9 cellular contexts compared by ENCODE assay signal in the genomic region with DNA sequence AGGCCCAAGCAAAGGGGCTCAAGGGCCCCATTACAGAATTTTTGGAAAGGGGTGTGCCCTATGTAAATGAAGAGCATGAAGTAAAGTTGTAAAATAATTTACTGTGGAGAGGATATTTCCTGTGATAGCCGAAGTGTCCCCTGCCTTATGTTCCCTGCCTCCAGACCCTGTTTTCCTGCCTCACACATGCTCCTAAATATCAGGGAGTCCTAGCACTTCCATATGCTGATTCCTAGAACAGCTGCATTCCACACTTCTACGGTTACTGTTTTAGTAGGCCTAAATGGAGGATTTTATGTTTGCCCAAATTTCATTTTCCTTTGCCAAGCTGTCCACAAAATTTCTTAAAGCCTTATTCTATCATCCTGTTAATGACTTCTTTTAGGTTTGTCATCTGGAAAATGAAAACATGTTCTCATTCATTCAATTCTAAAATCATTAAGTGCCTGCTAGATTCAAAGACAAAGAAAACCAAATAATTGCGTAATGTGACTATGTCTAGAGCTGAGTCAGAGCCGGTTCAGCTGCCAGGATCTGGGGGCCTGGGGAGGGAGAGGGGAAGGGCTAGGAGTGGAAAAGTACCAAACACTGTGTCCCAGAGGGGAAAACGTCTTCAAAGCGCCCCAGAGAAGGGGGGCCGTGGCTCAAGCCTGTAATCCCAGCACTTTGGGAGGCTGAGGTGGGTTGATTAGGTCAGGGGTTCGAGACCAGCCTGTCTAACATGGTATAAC. TPM values are rescaled to one million over a fixed set of nuclear protein-coding genes. Genes with fewer than 3 reads are reported as not detected.
DNase-seq lines count a peak whose midpoint lies in the region; ATAC-seq and TF ChIP-seq lines count a peak whose summit lies in the region.
"Had no signal": no experiment of that assay in that cellular context is flagged by ENCODE, and none has a peak within 500 bp of the region (broad histone marks: within the 10 kb centered on the region; RNA-seq: fewer than 3 reads in every experiment).

No MANE protein-coding gene starts in this region.

- H3K9me3 Mint-ChIP-seq in activated naive CD8-positive, alpha-beta T cell treated with anti-CD3 and anti-CD28 coated beads, Interleukin-2, amount 50 U/mL, for 24 hours: peaks cover 13% of the 10 kb centered on the region

- H3K4me1 Mint-ChIP-seq in activated naive CD8-positive, alpha-beta T cell treated with anti-CD3 and anti-CD28 coated beads, Interleukin-2, amount 50 U/mL, for 24 hours: no peaks in the 10 kb centered on the region

- peak overlapping the region; percentile 30 for H3K27ac ChIP-seq in HL-60 (replicated peaks)

- no peak for ATAC-seq in HG02588 (IDR thresholded peaks at IDR 0.05; ENCODE audit: unreplicated experiment)
- ATAC-seq in activated naive CD8-positive, alpha-beta T cell treated with anti-CD3 and anti-CD28 coated beads, Interleukin-2, amount 50 U/mL, for 24 hours: no peak
- ATAC-seq in GM21423 (IDR thresholded peaks at IDR 0.05; ENCODE audit: unreplicated experiment): no peak

- H3K4me3 ChIP-seq in HL-60 (replicated peaks; ENCODE audit: insufficient read depth, low read length): no peak overlapping the region

- no peaks in the 10 kb centered on the region for H3K27me3 ChIP-seq in HL-60 (ENCODE audit: insufficient read depth, poor library complexity, severe bottlenecking)

- H3K36me3 Mint-ChIP-seq in activated naive CD8-positive, alpha-beta T cell treated with anti-CD3 and anti-CD28 coated beads, Interleukin-2, amount 50 U/mL, for 24 hours (ENCODE audit: low read depth): peaks cover 6% of the 10 kb centered on the region

- no peak for TF ChIP-seq CTCF in HL-60 (IDR thresholded peaks at IDR 0.05; ENCODE audit: insufficient read depth, low read length)

- H3K4me3 Mint-ChIP-seq in activated naive CD8-positive, alpha-beta T cell treated with anti-CD3 and anti-CD28 coated beads, Interleukin-2, amount 50 U/mL, for 24 hours: no peak overlapping the region

- no peak overlapping the region for H3K27ac Mint-ChIP-seq in activated naive CD8-positive, alpha-beta T cell treated with anti-CD3 and anti-CD28 coated beads, Interleukin-2, amount 50 U/mL, for 24 hours
- H3K27ac Mint-ChIP-seq: activated naive CD4-positive, alpha-beta T cell treated with anti-CD3 and anti-CD28 coated beads, Interleukin-2, amount 50 U/mL, for 72 hours had no signal

- peaks cover 5% of the 10 kb centered on the region for H3K27me3 Mint-ChIP-seq in activated naive CD8-positive, alpha-beta T cell treated with anti-CD3 and anti-CD28 coated beads, Interleukin-2, amount 50 U/mL, for 24 hours

- intact Hi-C loops in cardiac septum (cut with DNase I): no loop called here

- peak; percentile 57 to 64 for DNase-seq in HL-60 (ENCODE audit: low read depth in 1 of 2, low spot score in 1 of 2)
- peak; percentile 63 for DNase-seq in T1000 (lab: John Stamatoyannopoulos, UW)
- peak; percentile 70 for DNase-seq in cardiac septum (ENCODE audit: low spot score)
- peak; percentile 28 for DNase-seq in stimulated activated CD8-positive, alpha-beta memory T cell treated with anti-CD3 and anti-CD28 coated beads, Interleukin-4, amount 100 ng/mL, for 48 hours
- DNase-seq in activated effector memory CD4-positive, alpha-beta T cell treated with anti-CD3 and anti-CD28 coated beads, Interleukin-2, amount 50 U/mL, for 16 hours: no peak
- DNase-seq in activated naive CD8-positive, alpha-beta T cell treated with anti-CD3 and anti-CD28 coated beads, Interleukin-2, amount 50 U/mL, for 24 hours: no peak

RNA-seq across cellular contexts. Expression of gene IMPA2, which starts 25.8 kb away (rescaled TPM):
- 19.9 TPM for total RNA-seq in cardiac septum

RNA-seq across cellular contexts. Expression of gene MPPE1, which starts 47.3 kb away (rescaled TPM):
- 39.9 TPM for total RNA-seq in cardiac septum

Comparison
In these comparisons a context has a peak if more than half of its experiments do, and no peak if none do; other contexts are left out.
1. DNase-seq: peak in HL-60 (2 of 2), T1000 (single experiment), cardiac septum (single experiment) and stimulated activated CD8-positive, alpha-beta memory T cell treated with anti-CD3 and anti-CD28 coated beads, Interleukin-4, amount 100 ng/mL, for 48 hours (single experiment); none in activated effector memory CD4-positive, alpha-beta T cell treated with anti-CD3 and anti-CD28 coated beads, Interleukin-2, amount 50 U/mL, for 16 hours (single experiment) and activated naive CD8-positive, alpha-beta T cell treated with anti-CD3 and anti-CD28 coated beads, Interleukin-2, amount 50 U/mL, for 24 hours (single experiment).